In the genomic region with DNA sequence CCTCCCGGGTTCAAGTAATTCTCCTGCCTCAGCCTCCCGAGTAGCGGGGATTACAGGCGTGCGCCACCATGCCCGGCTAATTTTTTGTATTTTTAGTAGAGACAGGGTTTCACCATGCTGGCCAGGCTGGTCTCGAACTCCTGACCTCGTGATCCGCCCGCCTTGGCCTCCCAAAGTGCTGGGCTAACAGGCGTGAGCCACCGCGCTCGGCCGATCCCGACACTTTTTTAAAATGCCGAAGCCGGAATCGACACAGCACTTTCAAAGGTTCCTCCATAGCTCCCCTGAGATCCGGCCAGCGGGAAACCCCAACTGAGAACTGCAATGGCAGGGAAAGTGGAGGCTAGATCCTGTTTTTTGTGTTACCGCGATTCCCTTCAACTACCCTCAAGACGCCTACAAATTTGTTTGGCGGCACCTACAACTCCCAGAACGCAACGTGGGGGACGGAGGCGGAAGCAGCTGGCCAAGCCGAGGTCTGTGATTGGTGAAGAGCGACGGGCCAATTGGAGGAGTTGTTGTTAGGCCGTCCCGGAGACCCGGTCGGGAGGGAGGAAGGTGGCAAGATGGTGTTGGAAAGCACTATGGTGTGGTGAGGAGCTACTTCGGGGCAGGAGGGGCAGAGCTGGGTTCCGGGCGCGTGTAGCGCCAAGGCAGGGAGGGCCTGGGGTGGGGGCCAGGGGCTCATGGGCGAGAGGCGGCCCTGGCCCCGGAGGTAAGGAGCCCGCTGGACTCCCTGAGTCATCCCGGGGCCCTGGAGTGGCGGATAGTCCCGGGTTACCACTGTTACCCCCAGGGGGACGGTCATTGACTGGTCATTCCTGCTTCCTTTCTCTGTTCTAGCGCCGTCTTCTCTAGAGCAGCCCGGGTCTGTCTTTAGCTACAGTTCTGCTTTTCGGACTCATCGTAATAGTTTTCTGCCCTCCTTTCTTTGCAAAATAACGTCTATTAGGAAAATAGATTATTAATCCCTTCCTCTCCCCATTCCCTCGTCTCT, we compare ENCODE assay signal across 8 cellular contexts. TPM values are rescaled to one million over a fixed set of nuclear protein-coding genes. Genes with fewer than 3 reads are reported as not detected.
DNase-seq lines count a peak whose midpoint lies in the region; ATAC-seq and TF ChIP-seq lines count a peak whose summit lies in the region.

PSMD4 (plus strand) TSS at position 518 of the 997 bp plus-strand sequence; CDS start at position 567, 49 bp downstream.

- peak; percentile 96 for TF ChIP-seq POLR2A in GM18505 (IDR thresholded peaks at IDR 0.05; ENCODE audit: borderline replicate concordance, extremely low read depth, insufficient read depth, insufficient read length)

- ATAC-seq in GM18505 (IDR thresholded peaks at IDR 0.05; ENCODE audit: unreplicated experiment): peak; percentile 91
- ATAC-seq in HG02973 (IDR thresholded peaks at IDR 0.05; ENCODE audit: unreplicated experiment): peak; percentile 85

- DNase-seq in NCI-H2029 treated with DMSO at 0.1 percent for 48 hours (lab: John Stamatoyannopoulos, UW) (peak; percentile 95), T-helper 9 cell (peak; percentile 86), astrocyte of the cerebellum (ENCODE audit: low read depth) (peak; percentile 94), hepatocyte (ENCODE audit: low spot score) (peak; percentile 96), renal cortical epithelial cell (ENCODE audit: low read depth) (peak; percentile 95), cortex of kidney (lab: John Stamatoyannopoulos, UW) (no peak)

- H3K27ac ChIP-seq in hepatocyte: peak within 1 kb of the TSS; percentile 88

- TF ChIP-seq CTCF in astrocyte of the cerebellum (IDR thresholded peaks at IDR 0.05; ENCODE audit: low read depth, low read length, missing control alignments) (no peak), hepatocyte (IDR thresholded peaks at IDR 0.05; ENCODE audit: poor library complexity) (no peak)

- 32% methylated on average over 56 of the region's 56 CpGs for WGBS in hepatocyte (ENCODE audit: low lambda C conversion rate, missing lambda C conversion rate)

- H3K9me2 ChIP-seq in hepatocyte (replicated peaks; ENCODE audit: insufficient read depth): no peaks in the 10 kb centered on the region

- H4K20me1 ChIP-seq in hepatocyte (ENCODE audit: insufficient read depth, poor library complexity, severe bottlenecking): no peaks in the 10 kb centered on the region

- no peaks in the 10 kb centered on the region for H3K36me3 ChIP-seq in hepatocyte (replicated peaks; ENCODE audit: insufficient read depth, low read depth)

- H2AFZ ChIP-seq in hepatocyte: peak within 1 kb of the TSS; percentile 55

- no peaks in the 10 kb centered on the region for H3K9me3 ChIP-seq in hepatocyte (ENCODE audit: low read depth)

- peak within 1 kb of the TSS; percentile 89 for H3K4me2 ChIP-seq in hepatocyte

- H3K4me1 ChIP-seq in hepatocyte (ENCODE audit: insufficient read depth): no peaks in the 10 kb centered on the region

- H3K4me3 ChIP-seq in astrocyte of the cerebellum (ENCODE audit: low read depth, low read length): peak within 1 kb of the TSS; percentile 90
- H3K4me3 ChIP-seq in hepatocyte: peak within 1 kb of the TSS; percentile 93

- in situ Hi-C loops in astrocyte of the cerebellum (cut with HindIII; ENCODE audit: low sequenced_read_pairs): no loop called here

- peaks cover 47% of the 10 kb centered on the region for H3K79me2 ChIP-seq in hepatocyte

- H3K27me3 ChIP-seq in hepatocyte: no peaks in the 10 kb centered on the region

RNA-seq across cellular contexts. Expression of gene PSMD4, which starts in this region (rescaled TPM):
- total RNA-seq in hepatocyte (107 and 119 TPM in 2 replicates), renal cortical epithelial cell (181 and 257 TPM in 2 replicates)
- 161 and 168 TPM in 2 replicates for polyA plus RNA-seq in hepatocyte
